ENCODE assay signal across 8 cellular contexts in genomic region chr4:54228563-54229501, GRCh38. TPM values are rescaled to one million over a fixed set of nuclear protein-coding genes. Genes with fewer than 3 reads are reported as not detected.
DNase-seq lines count a peak whose midpoint lies in the region; ATAC-seq, FAIRE-seq and TF ChIP-seq lines count a peak whose summit lies in the region.

TSS of gene PDGFRA (plus strand) at chr4:54229293. CDS start at chr4:54258769, 29,476 bp downstream.

- POLR2A ChIA-PET in A549 (lab: Yijun Ruan, JAX), result no interaction called here

- DNase-seq in A549 (ENCODE audit: low read depth in 1 of 2, low spot score in 1 of 2) (no peak), MM.1S (no peak), endothelial cell (ENCODE audit: low spot score) (no peak), GM12891 (ENCODE audit: insufficient read length, low spot score) (no peak), putamen (ENCODE audit: low spot score) (no peak), GF-D8 (lab: John Stamatoyannopoulos, UW) (no peak)

- no peaks in the 10 kb centered on the region for H3F3A ChIP-seq in MM.1S (ENCODE audit: insufficient read depth, low read length)

- H3K4me1 Mint-ChIP-seq in endothelial cell (ENCODE audit: unreplicated experiment), result peaks cover 37% of the 10 kb centered on the region

- H3K9me3 Mint-ChIP-seq in endothelial cell (ENCODE audit: unreplicated experiment), result no peaks in the 10 kb centered on the region

- H2AFZ ChIP-seq in MM.1S (ENCODE audit: low read length), result peak within 1 kb of the TSS; percentile 34; the same call in 1 of the 2 replicates

- H3K9me2 ChIP-seq in MM.1S (replicated peaks; ENCODE audit: insufficient read depth, low read length), result no peaks in the 10 kb centered on the region

- TF ChIP-seq RAD21 in A549 (conservative IDR thresholded peaks at IDR 0.05 in 1 of 2, IDR thresholded peaks at IDR 0.05 in 1 of 2), result no peak

- H3K4me2 ChIP-seq in A549 (peak within 1 kb of the TSS; percentile 85), MM.1S (ENCODE audit: low read depth, low read length) (peak within 1 kb of the TSS; percentile 84)

- peaks cover 60% of the 10 kb centered on the region for H3K27me3 ChIP-seq in MM.1S (replicated peaks; ENCODE audit: insufficient read depth, low read length)
- H3K27me3 ChIP-seq in mucosa of stomach (ENCODE audit: control insufficient read depth, insufficient read depth, low read length), result peaks cover 100% of the 10 kb centered on the region

- 41% methylated on average over 20 of the region's 22 CpGs for WGBS in A549 (ENCODE audit: missing lambda C conversion rate)

- ATAC-seq in A549 (no peak), HG03521 (IDR thresholded peaks at IDR 0.05; ENCODE audit: unreplicated experiment) (no peak)

- H3K27ac ChIP-seq in A549, result peak within 1 kb of the TSS in 1 of 2 experiments; percentile 47; a peak in 1 of 6 replicates
- no peak within 1 kb of the TSS for H3K27ac ChIP-seq in MM.1S (ENCODE audit: low read length)

- TF ChIP-seq CTCF in A549 (IDR thresholded peaks at IDR 0.05) (no peak), MM.1S (IDR thresholded peaks at IDR 0.05; ENCODE audit: low read length) (no peak), endothelial cell (IDR thresholded peaks at IDR 0.05; ENCODE audit: unreplicated experiment) (no peak)

- CTCF ChIA-PET in A549 (lab: Yijun Ruan, JAX), result interaction anchor here (0.6 to 5.1 kb wide), 13 partner anchors 9 to 839 kb away, joined by 3 to 26 read pairs (median 3); no protein-coding TSS in a partner anchor

- peaks cover 32% of the 10 kb centered on the region for H3K27me3 Mint-ChIP-seq in endothelial cell (ENCODE audit: unreplicated experiment)

- peak within 1 kb of the TSS; percentile 80 for H3K4me3 Mint-ChIP-seq in endothelial cell (ENCODE audit: unreplicated experiment)

- peak within 1 kb of the TSS; percentile 59 for H3K27ac Mint-ChIP-seq in endothelial cell (ENCODE audit: unreplicated experiment)

- H3K36me3 ChIP-seq in MM.1S (replicated peaks; ENCODE audit: insufficient read depth, low read length) (no peaks in the 10 kb centered on the region), mucosa of stomach (ENCODE audit: control insufficient read depth, insufficient read depth, low read length) (no peaks in the 10 kb centered on the region)

- no peaks in the 10 kb centered on the region; the same call in 2 of the 3 replicates for H3K9me3 ChIP-seq in A549
- no peaks in the 10 kb centered on the region for H3K9me3 ChIP-seq in MM.1S (replicated peaks; ENCODE audit: insufficient read depth, low read length)
- H3K9me3 ChIP-seq in mucosa of stomach (ENCODE audit: control insufficient read depth, low read length), result no peaks in the 10 kb centered on the region

- H3K9ac ChIP-seq in MM.1S (ENCODE audit: low read length) (no peak within 1 kb of the TSS), mucosa of stomach (ENCODE audit: low read length) (peak within 1 kb of the TSS; percentile 65)

- H4K20me1 ChIP-seq in MM.1S (ENCODE audit: insufficient read depth, low read length), result no peaks in the 10 kb centered on the region

- TF ChIP-seq EP300 in A549 (IDR thresholded peaks at IDR 0.05), result no peak

- H3K4me3 ChIP-seq in A549 (peak within 1 kb of the TSS; percentile 47; the same call in 2 of the 3 replicates), MM.1S (ENCODE audit: low read length) (peak within 1 kb of the TSS; percentile 53), mucosa of stomach (ENCODE audit: low read length) (no peak within 1 kb of the TSS)

- H3K36me3 Mint-ChIP-seq in endothelial cell (ENCODE audit: low read depth, unreplicated experiment), result no peaks in the 10 kb centered on the region

- FAIRE-seq in A549 (lab: Jason Lieb, UNC) (no peak), GM12891 (lab: Jason Lieb, UNC) (no peak)

- H3K79me2 ChIP-seq in MM.1S (ENCODE audit: low read length), result no peaks in the 10 kb centered on the region

- TF ChIP-seq POLR2A in A549 (IDR thresholded peaks at IDR 0.05; ENCODE audit: low read length) (no peak), GM12891 (IDR thresholded peaks at IDR 0.05; ENCODE audit: low read depth, low read length) (no peak)

- H3K4me1 ChIP-seq in A549, result no peaks in the 10 kb centered on the region
- H3K4me1 ChIP-seq in MM.1S (ENCODE audit: low read length), result 0 out of 2 replicates have a peak, but pooled peaks cover 3% of the 10 kb centered on the region
- H3K4me1 ChIP-seq in mucosa of stomach (ENCODE audit: control insufficient read depth, insufficient read depth, low read length), result peaks cover 49% of the 10 kb centered on the region

TF ChIP-seq in A549, 52 proteins besides CTCF, POLR2A, EP300 and RAD21:
- peak; percentile 12 to 30; a peak in 1 of 4 replicates for TF ChIP-seq CEBPB (IDR thresholded peaks at IDR 0.05)
- no peak for TF ChIP-seq CBX8 (IDR thresholded peaks at IDR 0.05)
- TF ChIP-seq RCOR1 (IDR thresholded peaks at IDR 0.05; ENCODE audit: low read depth, low read length), result no peak

TF ChIP-seq in GM12891, 5 proteins besides CTCF, POLR2A, EP300 and RAD21:
- no peak for TF ChIP-seq POLR2AphosphoS5 (IDR thresholded peaks at IDR 0.05; ENCODE audit: low read depth, low read length)
- TF ChIP-seq PAX5 (IDR thresholded peaks at IDR 0.05; ENCODE audit: insufficient read depth, low read length, severe bottlenecking), result no peak
- no peak for TF ChIP-seq TAF1 (IDR thresholded peaks at IDR 0.05; ENCODE audit: low read depth, low read length)
- no peak for TF ChIP-seq POU2F2 (IDR thresholded peaks at IDR 0.05; ENCODE audit: low read depth, low read length)

RNA-seq across cellular contexts. Expression of gene PDGFRA, which starts in this region (rescaled TPM):
- polyA plus RNA-seq in A549 (2011; rRNA removed), result 0.92 and 0.93 TPM in 2 replicates
- 0.12 and 0.17 TPM in 2 replicates for polyA plus RNA-seq in A549 (2012; cell fraction: cytosol; rRNA removed)
- 0.20 and 0.22 TPM in 2 replicates for polyA plus RNA-seq in A549 (2012; cell fraction: nucleus; rRNA removed)
- polyA plus RNA-seq in A549 (2017; fragmentation: RNase III; extraction: RNeasy Plus Mini Kit Qiagen cat#74134 plus additional on column Dnase treatment), result 0.24 to 0.58 TPM (median 0.40 TPM) in 3 replicates
- 0.54 and 1.3 TPM in 2 replicates for polyA minus RNA-seq in A549 (2011; rRNA and poly(A)+ RNA removed)
- total RNA-seq in endothelial cell (ENCODE audit: unreplicated experiment), result 3.4 TPM
- polyA plus RNA-seq in GM12891 (2012; ENCODE audit: low read depth, missing spikeins), result 0.27 TPM
